ENCODE assay signal across 11 cellular contexts in the genomic region with DNA sequence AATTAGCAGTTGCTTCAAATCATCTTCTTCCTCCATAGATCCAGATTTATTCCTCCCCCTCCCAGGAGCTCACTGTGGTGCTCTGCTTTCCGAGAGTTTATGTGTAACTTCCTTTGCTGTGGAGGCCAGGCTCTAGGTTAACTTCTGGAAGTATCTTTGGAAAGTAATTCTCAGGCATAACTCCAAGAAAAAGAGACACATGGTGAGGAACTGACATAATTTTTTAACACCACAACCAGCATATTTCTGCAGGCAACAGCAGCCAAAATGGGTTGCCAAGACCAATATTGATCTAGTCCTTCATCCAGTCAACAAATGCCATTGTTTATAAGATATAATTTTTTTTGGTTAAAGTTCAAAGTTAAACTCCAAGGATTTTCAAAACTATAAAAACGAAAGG.
DNase-seq lines count a peak whose midpoint lies in the region; ATAC-seq lines count a peak whose summit lies in the region.
"Had no signal": no experiment of that assay in that cellular context is flagged by ENCODE, and none has a peak within 500 bp of the region (broad histone marks: within the 10 kb centered on the region; RNA-seq: fewer than 3 reads in every experiment).

No MANE protein-coding gene starts in this region.

- CTCF ChIA-PET in T-cell (lab: Charles Lee) = no interaction called here

- DNase-seq in AG20443 (ENCODE audit: low spot score) (peak; percentile 76), RPMI7951 (ENCODE audit: low read depth) (peak; percentile 63), fibroblast of the conjunctiva (ENCODE audit: low read depth) (peak; percentile 96), putamen (ENCODE audit: low spot score) (peak; percentile 24), T-cell (no peak), SKM-1 (lab: John Stamatoyannopoulos, UW; ENCODE audit: unreplicated experiment) (no peak)
- no peak for DNase-seq in activated T-helper 1 cell treated with anti-CD3 and anti-CD28 coated beads, Interleukin-12 subunit alpha, Interleukin-12 subunit beta, Interleukin-2, Interleukin-4 antibody, amounts not matched to agents 30 ng/mL and 10 ng/mL and 1 ng/mL, durations not matched to agents 14 hours and 24 hours and 36 hours (ENCODE audit: low spot score)
- DNase-seq: central memory CD4-positive, alpha-beta T cell; SW 1271 had no signal

- H3K27me3 Mint-ChIP-seq in T-cell = peaks cover 5 to 17% of the 10 kb centered on the region in 2 donors
- H3K27me3 Mint-ChIP-seq in activated T-helper 1 cell treated with anti-CD3 and anti-CD28 coated beads, Interleukin-12 subunit alpha, Interleukin-12 subunit beta, Interleukin-2, Interleukin-4 antibody, amounts not matched to agents 30 ng/mL and 10 ng/mL and 1 ng/mL, durations not matched to agents 14 hours and 24 hours and 36 hours (ENCODE audit: insufficient read depth) = peaks cover 10% of the 10 kb centered on the region

- no peak overlapping the region for H3K4me3 Mint-ChIP-seq in T-cell
- H3K4me3 Mint-ChIP-seq in activated T-helper 1 cell treated with anti-CD3 and anti-CD28 coated beads, Interleukin-12 subunit alpha, Interleukin-12 subunit beta, Interleukin-2, Interleukin-4 antibody, amounts not matched to agents 30 ng/mL and 10 ng/mL and 1 ng/mL, durations not matched to agents 14 hours and 24 hours and 36 hours = no peak overlapping the region
- H3K4me3 Mint-ChIP-seq: neural progenitor cell had no signal

- peak overlapping the region in 1 of 2 donors; percentile 36 for H3K27ac Mint-ChIP-seq in T-cell
- H3K27ac Mint-ChIP-seq in activated T-helper 1 cell treated with anti-CD3 and anti-CD28 coated beads, Interleukin-12 subunit alpha, Interleukin-12 subunit beta, Interleukin-2, Interleukin-4 antibody, amounts not matched to agents 30 ng/mL and 10 ng/mL and 1 ng/mL, durations not matched to agents 14 hours and 24 hours and 36 hours = no peak overlapping the region
- H3K27ac Mint-ChIP-seq: neural progenitor cell had no signal

- H3K36me3 Mint-ChIP-seq in T-cell = no peaks in the 10 kb centered on the region
- peaks cover 15% of the 10 kb centered on the region for H3K36me3 Mint-ChIP-seq in activated T-helper 1 cell treated with anti-CD3 and anti-CD28 coated beads, Interleukin-12 subunit alpha, Interleukin-12 subunit beta, Interleukin-2, Interleukin-4 antibody, amounts not matched to agents 30 ng/mL and 10 ng/mL and 1 ng/mL, durations not matched to agents 14 hours and 24 hours and 36 hours (ENCODE audit: low read depth)
- H3K36me3 Mint-ChIP-seq: neural progenitor cell had no signal

- H3K4me1 Mint-ChIP-seq in T-cell = peaks cover 22 to 36% (median 29%) of the 10 kb centered on the region in 3 donors
- H3K4me1 Mint-ChIP-seq in activated T-helper 1 cell treated with anti-CD3 and anti-CD28 coated beads, Interleukin-12 subunit alpha, Interleukin-12 subunit beta, Interleukin-2, Interleukin-4 antibody, amounts not matched to agents 30 ng/mL and 10 ng/mL and 1 ng/mL, durations not matched to agents 14 hours and 24 hours and 36 hours (ENCODE audit: low read depth) = peaks cover 51% of the 10 kb centered on the region
- H3K4me1 Mint-ChIP-seq: neural progenitor cell had no signal

- POLR2A ChIA-PET in T-cell (lab: Charles Lee) = no interaction called here

- H3K9me3 Mint-ChIP-seq in T-cell = no peaks in the 10 kb centered on the region
- peaks cover 24% of the 10 kb centered on the region for H3K9me3 Mint-ChIP-seq in activated T-helper 1 cell treated with anti-CD3 and anti-CD28 coated beads, Interleukin-12 subunit alpha, Interleukin-12 subunit beta, Interleukin-2, Interleukin-4 antibody, amounts not matched to agents 30 ng/mL and 10 ng/mL and 1 ng/mL, durations not matched to agents 14 hours and 24 hours and 36 hours
- H3K9me3 Mint-ChIP-seq: neural progenitor cell had no signal

- ATAC-seq in T-cell (replicated peaks in 1 of 4) = no peak
- no peak for ATAC-seq in GM18867 (IDR thresholded peaks at IDR 0.05; ENCODE audit: unreplicated experiment)

- intact Hi-C loops in activated T-helper 1 cell treated with anti-CD3 and anti-CD28 coated beads, Interleukin-12 subunit alpha, Interleukin-12 subunit beta, Interleukin-2, Interleukin-4 antibody, amounts not matched to agents 30 ng/mL and 10 ng/mL and 1 ng/mL, durations not matched to agents 14 hours and 24 hours and 36 hours (cut with micrococcal nuclease) = no loop called here

Comparison
In these comparisons a context has a peak if more than half of its experiments do, and no peak if none do; other contexts are left out.
1. DNase-seq: peak in AG20443 (single experiment), RPMI7951 (single experiment), fibroblast of the conjunctiva (single experiment) and putamen (single experiment); none in T-cell (0 of 34), SKM-1 (single experiment) and activated T-helper 1 cell treated with anti-CD3 and anti-CD28 coated beads, Interleukin-12 subunit alpha, Interleukin-12 subunit beta, Interleukin-2, Interleukin-4 antibody, amounts not matched to agents 30 ng/mL and 10 ng/mL and 1 ng/mL, durations not matched to agents 14 hours and 24 hours and 36 hours (single experiment).